In genomic region chr20:64265201-64265600, GRCh38 we compare ENCODE assay signal across 18 cellular contexts.
"Had no signal": no experiment of that assay in that cellular context is flagged by ENCODE, and none has a peak within 500 bp of the region (broad histone marks: within the 10 kb centered on the region; RNA-seq: fewer than 3 reads in every experiment).

No MANE protein-coding gene starts in this region.

- FAIRE-seq: keratinocyte had no signal

- H3K9me3 ChIP-seq: gastroesophageal sphincter, left lung, tibial nerve, uterus had no signal

- H3K27ac Mint-ChIP-seq: activated B cell treated with CpG ODN at 0.5 μM for 24 hours; activated naive CD8-positive, alpha-beta T cell treated with anti-CD3 and anti-CD28 coated beads, Interleukin-2, amount 10 ng/mL, durations not matched to agents 7 days and 5 days; nephron progenitor cell had no signal

- H3K27me3 Mint-ChIP-seq: activated B cell treated with CpG ODN at 0.5 μM for 24 hours; activated naive CD8-positive, alpha-beta T cell treated with anti-CD3 and anti-CD28 coated beads, Interleukin-2, amount 10 ng/mL, durations not matched to agents 7 days and 5 days had no signal

- DNase-seq: activated B cell treated with CpG ODN at 0.5 μM for 24 hours; activated CD4-positive, alpha-beta T cell treated with anti-CD3 and anti-CD28 coated beads for 48 hours; activated CD8-positive, alpha-beta memory T cell treated with anti-CD3 and anti-CD28 coated beads, Interleukin-2, amount 50 U/mL, for 48 hours; activated naive CD8-positive, alpha-beta T cell treated with anti-CD3 and anti-CD28 coated beads, Interleukin-2, amount 10 ng/mL, durations not matched to agents 7 days and 5 days; aorta; erythroblast; left lung; mesendoderm; nephron progenitor cell; occipital lobe; stimulated activated CD4-positive, alpha-beta T cell treated with anti-CD3 and anti-CD28 coated beads, Interleukin-15, amount 100 ng/mL, for 24 hours; stimulated activated CD4-positive, alpha-beta T cell treated with anti-CD3 and anti-CD28 coated beads, Interleukin-4, amount 100 ng/mL, for 1 hour; stimulated activated naive CD4-positive, alpha-beta T cell; T-helper 2 cell; uterus had no signal

- H3K4me3 Mint-ChIP-seq: activated B cell treated with CpG ODN at 0.5 μM for 24 hours; activated naive CD8-positive, alpha-beta T cell treated with anti-CD3 and anti-CD28 coated beads, Interleukin-2, amount 10 ng/mL, durations not matched to agents 7 days and 5 days; nephron progenitor cell had no signal

- H3K27me3 ChIP-seq: gastroesophageal sphincter, left lung, tibial nerve, uterus had no signal

- ATAC-seq: gastroesophageal sphincter, left lung had no signal

- H3K4me3 ChIP-seq: gastroesophageal sphincter, left lung, tibial nerve, uterus had no signal

- H3K36me3 ChIP-seq: uterus had no signal

- H3K27ac ChIP-seq: gastroesophageal sphincter, left lung, tibial nerve, uterus had no signal
